ENCODE assay signal across 13 cellular contexts in the genomic region with DNA sequence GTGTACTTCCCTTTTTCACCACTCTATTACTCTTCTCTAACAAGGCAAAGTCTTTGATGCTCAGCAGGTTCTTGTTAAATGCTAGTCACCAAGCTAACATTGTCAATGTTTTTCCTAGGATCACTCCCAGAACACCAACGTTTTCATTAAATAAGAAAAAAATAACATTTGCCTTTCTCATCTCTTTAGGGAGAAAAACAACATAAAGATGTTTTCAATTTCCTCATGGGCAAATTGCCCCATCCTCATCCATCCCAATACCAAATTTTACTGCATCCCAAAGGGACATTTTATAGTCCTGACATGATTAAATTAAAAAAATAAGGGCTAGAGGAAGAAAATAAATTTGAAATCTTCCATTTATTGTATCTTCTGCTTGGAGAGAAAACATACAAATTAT.
"Had no signal": no experiment of that assay in that cellular context is flagged by ENCODE, and none has a peak within 500 bp of the region (broad histone marks: within the 10 kb centered on the region; RNA-seq: fewer than 3 reads in every experiment).

No MANE protein-coding gene starts in this region.

- DNase-seq: activated CD4-positive, alpha-beta T cell treated with anti-CD3 and anti-CD28 coated beads, Interleukin-2, amount 50 U/mL, for 1 hour; activated CD8-positive, alpha-beta memory T cell treated with anti-CD3 and anti-CD28 coated beads for 24 hours; activated gamma-delta T cell treated with Interleukin-2 at 50 U/mL for 16 hours; amygdala; effector CD4-positive, alpha-beta T cell; pancreas; spleen; T-helper 9 cell had no signal

- H3K4me1 ChIP-seq: spleen had no signal

- H3K4me3 ChIP-seq: coronary artery, lung, pancreas, spleen, suprapubic skin had no signal

- H3K9me3 ChIP-seq: pancreas, spleen, suprapubic skin had no signal

- H3K27me3 ChIP-seq: pancreas, spleen, suprapubic skin had no signal

- H3K36me3 ChIP-seq: pancreas, spleen, suprapubic skin had no signal

- ATAC-seq: activated CD4-positive, CD25-positive, alpha-beta regulatory T cell treated with anti-CD3 and anti-CD28 coated beads, Interleukin-2, amount 50 U/mL, for 24 hours; pancreas; sciatic nerve had no signal

- H3K27ac ChIP-seq: coronary artery, pancreas, spleen, suprapubic skin had no signal
